ENCODE assay signal across 7 cellular contexts in the genomic region with DNA sequence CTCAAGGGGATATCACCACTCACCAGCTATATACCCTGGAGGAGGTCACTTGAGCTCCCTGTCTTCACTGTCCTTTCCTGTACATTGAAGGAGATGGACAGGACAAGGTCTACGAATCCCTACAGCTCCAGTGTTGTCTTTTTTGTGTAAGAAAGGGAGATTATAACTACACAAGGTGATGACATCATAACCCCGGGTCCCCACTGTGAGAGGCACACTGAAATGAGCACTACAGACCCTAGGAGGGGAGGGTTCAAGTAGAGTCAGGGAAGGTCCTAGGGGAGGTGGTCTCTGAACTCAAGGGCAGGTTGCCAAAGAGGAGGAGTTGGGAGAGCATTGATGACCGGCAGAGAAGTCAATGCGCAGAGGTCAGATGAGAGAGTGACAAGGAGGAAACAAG.
"Had no signal": no experiment of that assay in that cellular context is flagged by ENCODE, and none has a peak within 500 bp of the region (broad histone marks: within the 10 kb centered on the region; RNA-seq: fewer than 3 reads in every experiment).

No MANE protein-coding gene starts in this region.

- DNase-seq: IMR-90, KBM-7, KG1 had no signal

- H3K4me3 ChIP-seq: K562 had no signal

- FAIRE-seq: HTR-8/SVneo, K562 had no signal

- ATAC-seq: K562 had no signal

- H3K27ac ChIP-seq: HL-60, KMS-11 had no signal

- H3K4me2 ChIP-seq: KMS-11 had no signal

- H3K9ac ChIP-seq: KMS-11 had no signal
